14 cellular contexts compared by ENCODE assay signal in the genomic region with DNA sequence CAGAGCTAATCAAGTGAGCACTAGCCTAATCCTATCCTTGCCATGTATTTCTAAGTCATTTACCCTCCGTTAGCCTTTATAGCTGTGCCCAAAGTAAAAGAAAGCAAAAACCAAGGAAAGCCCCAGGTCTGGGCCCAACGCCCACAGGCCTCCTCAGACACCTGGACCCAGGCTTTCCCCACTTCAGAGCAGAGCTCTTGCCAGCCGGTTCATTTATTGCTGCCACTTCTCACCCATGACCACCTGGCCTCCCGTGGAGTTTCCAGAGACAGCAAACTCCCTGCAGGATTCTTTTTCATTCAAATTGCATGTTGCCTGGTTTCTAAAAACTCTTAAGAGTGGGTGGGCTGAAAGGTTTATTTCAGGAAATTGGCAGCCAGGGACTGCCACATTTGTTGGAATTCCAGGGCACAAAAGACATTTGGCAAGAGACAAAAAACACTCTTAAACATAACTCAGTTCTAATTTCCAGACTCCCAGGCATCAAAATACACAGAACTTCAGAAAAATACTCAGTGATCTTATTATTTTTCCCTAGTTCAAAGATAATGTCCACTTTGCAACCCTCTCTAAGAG. TPM values are rescaled to one million over a fixed set of nuclear protein-coding genes. Genes with fewer than 3 reads are reported as not detected.
DNase-seq lines count a peak whose midpoint lies in the region; ATAC-seq and TF ChIP-seq lines count a peak whose summit lies in the region.
"Had no signal": no experiment of that assay in that cellular context is flagged by ENCODE, and none has a peak within 500 bp of the region (broad histone marks: within the 10 kb centered on the region; RNA-seq: fewer than 3 reads in every experiment).

No MANE protein-coding gene starts in this region.

- peak overlapping the region; percentile 35 for H2BK5ac ChIP-seq in mesenchymal stem cell (ENCODE audit: low read depth, low read length, poor library complexity, severe bottlenecking)

- no peak for ATAC-seq in CD8-positive, alpha-beta T cell
- peak; percentile 20 for ATAC-seq in GM18870 (IDR thresholded peaks at IDR 0.05; ENCODE audit: unreplicated experiment)
- ATAC-seq in HG02610 (IDR thresholded peaks at IDR 0.05; ENCODE audit: unreplicated experiment) = no peak
- no peak for ATAC-seq in GM21367 (IDR thresholded peaks at IDR 0.05; ENCODE audit: unreplicated experiment)
- ATAC-seq: HCT116 had no signal

- H3K4me3 ChIP-seq in CD8-positive, alpha-beta T cell (ENCODE audit: low read depth, low read length) = no peak overlapping the region
- H3K4me3 ChIP-seq in OCI-LY1 (ENCODE audit: low read depth, low read length, poor library complexity, severe bottlenecking) = no peak overlapping the region
- H3K4me3 ChIP-seq in mesenchymal stem cell (ENCODE audit: insufficient read depth in 1 of 2, low read depth in 1 of 2, low read length in 2 of 2) = no peak overlapping the region
- no peak overlapping the region for H3K4me3 ChIP-seq in prostate gland
- H3K4me3 ChIP-seq: ascending aorta had no signal

- H3K79me1 ChIP-seq in mesenchymal stem cell (replicated peaks; ENCODE audit: low read length, poor library complexity, severe bottlenecking) = peaks cover under 1% of the 10 kb centered on the region

- H3K4me3 Mint-ChIP-seq in CD8-positive, alpha-beta T cell = no peak overlapping the region
- H3K4me3 Mint-ChIP-seq: type B pancreatic cell had no signal

- peaks cover 90% of the 10 kb centered on the region for H3K79me2 ChIP-seq in OCI-LY1 (ENCODE audit: insufficient read depth, low read length)

- peak in 1 of 7 experiments; percentile 32 for DNase-seq in CD8-positive, alpha-beta T cell
- DNase-seq in mesenchymal stem cell (no peak), prostate gland (ENCODE audit: low spot score) (no peak), SIG-M5 treated with dmso at 0.1 percent for 504 hours (lab: John Stamatoyannopoulos, UW; ENCODE audit: unreplicated experiment) (no peak)
- DNase-seq: erythroblast; stimulated activated CD4-positive, alpha-beta T cell treated with anti-CD3 and anti-CD28 coated beads, Interleukin-4, amount 100 ng/mL, for 1 hour had no signal

- H3K4ac ChIP-seq in mesenchymal stem cell (ENCODE audit: low read depth in 1 of 2, low read length in 2 of 2) = no peak overlapping the region

- H3K4me1 Mint-ChIP-seq in CD8-positive, alpha-beta T cell (ENCODE audit: low read depth) = peaks cover 76% of the 10 kb centered on the region

- intact Hi-C loops in CD8-positive, alpha-beta T cell (cut with DNase I, micrococcal nuclease) = no loop called here
- intact Hi-C loops in prostate gland (cut with DNase I) = no loop called here

- 86% methylated on average over 4 of the region's 4 CpGs for WGBS in mesenchymal stem cell
- WGBS in prostate gland = 68% methylated on average over 4 of the region's 4 CpGs

- peak overlapping the region; percentile 82 for H2AK5ac ChIP-seq in mesenchymal stem cell (ENCODE audit: low read length, severe bottlenecking)

- H2BK120ac ChIP-seq in mesenchymal stem cell (ENCODE audit: low read depth, low read length) = no peak overlapping the region

- no peaks in the 10 kb centered on the region for H3K9me3 Mint-ChIP-seq in CD8-positive, alpha-beta T cell
- H3K9me3 Mint-ChIP-seq: type B pancreatic cell had no signal

- no peak overlapping the region for H4K91ac ChIP-seq in mesenchymal stem cell (ENCODE audit: low read length)

- H3K18ac ChIP-seq in mesenchymal stem cell (ENCODE audit: low read depth in 1 of 2, low read length in 2 of 2) = no peak overlapping the region

- CTCF ChIA-PET in CD8-positive, alpha-beta T cell (lab: Charles Lee) = interaction anchor here (0.6 to 2.5 kb wide), 4 partner anchors 26 to 134 kb away, joined by 3 to 7 read pairs (median 4); no protein-coding TSS in a partner anchor

- H2BK15ac ChIP-seq in mesenchymal stem cell (ENCODE audit: low read depth, poor library complexity, severe bottlenecking) = no peak overlapping the region

- H4K8ac ChIP-seq in mesenchymal stem cell (ENCODE audit: low read length) = no peak overlapping the region

- H3K9ac ChIP-seq in OCI-LY1 (ENCODE audit: low read length) (peak overlapping the region; percentile 7; the same call in 1 of the 2 replicates), mesenchymal stem cell (ENCODE audit: low read length) (no peak overlapping the region)

- H4K20me1 ChIP-seq in OCI-LY1 (ENCODE audit: insufficient read depth, low read length) = peaks cover 3% of the 10 kb centered on the region; the same call in 1 of the 2 replicates

- no peak overlapping the region for H3K27ac ChIP-seq in CD8-positive, alpha-beta T cell (ENCODE audit: low read depth, low read length)
- H3K27ac ChIP-seq in OCI-LY1 (ENCODE audit: low read depth, low read length, poor library complexity, severe bottlenecking) = peak overlapping the region; percentile 83
- no peak overlapping the region for H3K27ac ChIP-seq in mesenchymal stem cell (ENCODE audit: low read length, poor library complexity, severe bottlenecking)
- H3K27ac ChIP-seq in prostate gland = no peak overlapping the region
- H3K27ac ChIP-seq: neutrophil had no signal

- H3K14ac ChIP-seq in mesenchymal stem cell (ENCODE audit: low read length in 2 of 2) = no peak overlapping the region

- no peaks in the 10 kb centered on the region for H3K27me3 ChIP-seq in CD8-positive, alpha-beta T cell (ENCODE audit: insufficient read depth, low read length)
- H3K27me3 ChIP-seq in OCI-LY1 (ENCODE audit: insufficient read depth, low read length) (no peaks in the 10 kb centered on the region), mesenchymal stem cell (ENCODE audit: control insufficient read depth in 1 of 2, insufficient read depth in 1 of 2, low read length in 2 of 2) (no peaks in the 10 kb centered on the region), prostate gland (replicated peaks; ENCODE audit: insufficient read depth) (no peaks in the 10 kb centered on the region)
- H3K27me3 ChIP-seq: ascending aorta, neutrophil had no signal

- POLR2A ChIA-PET in CD8-positive, alpha-beta T cell (lab: Charles Lee) = no interaction called here

- peaks cover 14% of the 10 kb centered on the region for H3K36me3 Mint-ChIP-seq in CD8-positive, alpha-beta T cell

- no peak overlapping the region for H2AFZ ChIP-seq in OCI-LY1 (ENCODE audit: low read length)
- H2AFZ ChIP-seq in mesenchymal stem cell (ENCODE audit: low read depth, low read length) = no peak overlapping the region

- H3K4me2 ChIP-seq in OCI-LY1 (ENCODE audit: low read length) = peak overlapping the region; percentile 32; the same call in 1 of the 2 replicates
- no peak overlapping the region for H3K4me2 ChIP-seq in mesenchymal stem cell (ENCODE audit: low read length, poor library complexity, severe bottlenecking)

- peaks cover 46% of the 10 kb centered on the region for H3K4me1 ChIP-seq in CD8-positive, alpha-beta T cell (ENCODE audit: insufficient read depth, low read length)
- H3K4me1 ChIP-seq in OCI-LY1 (ENCODE audit: insufficient read depth, low read length, severe bottlenecking) (peaks cover 81% of the 10 kb centered on the region), mesenchymal stem cell (ENCODE audit: control insufficient read depth, insufficient read depth, low read depth, low read length) (peaks cover 13% of the 10 kb centered on the region), prostate gland (replicated peaks) (no peaks in the 10 kb centered on the region)

- peak overlapping the region in 1 of 2 experiments; percentile 69 for H3K23ac ChIP-seq in mesenchymal stem cell (ENCODE audit: low read length in 2 of 2)

- no peaks in the 10 kb centered on the region for H3K9me3 ChIP-seq in CD8-positive, alpha-beta T cell (ENCODE audit: low read length)
- no peaks in the 10 kb centered on the region for H3K9me3 ChIP-seq in OCI-LY1 (ENCODE audit: low read length)
- H3K9me3 ChIP-seq in mesenchymal stem cell (ENCODE audit: control insufficient read depth, low read length) = no peaks in the 10 kb centered on the region
- H3K9me3 ChIP-seq in prostate gland = no peaks in the 10 kb centered on the region
- H3K9me3 ChIP-seq: ascending aorta, neutrophil had no signal

- H3F3A ChIP-seq in OCI-LY1 (ENCODE audit: insufficient read depth, low read length) = 0 out of 2 replicates have a peak, but pooled peaks cover 5% of the 10 kb centered on the region

- H3K9me2 ChIP-seq in OCI-LY1 (ENCODE audit: low read depth, low read length) = no peaks in the 10 kb centered on the region

- TF ChIP-seq CTCF in CD8-positive, alpha-beta T cell (IDR thresholded peaks at IDR 0.05) = no peak
- TF ChIP-seq CTCF in OCI-LY1 (IDR thresholded peaks at IDR 0.05; ENCODE audit: low read length) (no peak), prostate gland (IDR thresholded peaks at IDR 0.05) (no peak)

- no peak for TF ChIP-seq POLR2A in prostate gland (IDR thresholded peaks at IDR 0.05)

- H2BK12ac ChIP-seq in mesenchymal stem cell (ENCODE audit: low read length in 2 of 2) = no peak overlapping the region

- no peaks in the 10 kb centered on the region for H3K27me3 Mint-ChIP-seq in CD8-positive, alpha-beta T cell (ENCODE audit: low read depth)
- H3K27me3 Mint-ChIP-seq: type B pancreatic cell had no signal

- no peaks in the 10 kb centered on the region for H3K36me3 ChIP-seq in CD8-positive, alpha-beta T cell (ENCODE audit: insufficient read depth, low read length)
- H3K36me3 ChIP-seq in OCI-LY1 (ENCODE audit: insufficient read depth, low read length) (peaks cover 21% of the 10 kb centered on the region; the same call in 1 of the 2 replicates), mesenchymal stem cell (ENCODE audit: control insufficient read depth in 1 of 2, insufficient read depth in 2 of 2, low read depth in 1 of 2, low read length in 2 of 2) (no peaks in the 10 kb centered on the region), prostate gland (no peaks in the 10 kb centered on the region)
- H3K36me3 ChIP-seq: ascending aorta, neutrophil had no signal

- peak overlapping the region; percentile 53 for H3K27ac Mint-ChIP-seq in CD8-positive, alpha-beta T cell
- H3K27ac Mint-ChIP-seq: type B pancreatic cell had no signal

RNA-seq across cellular contexts. Expression of gene VOPP1, which starts 4.7 kb away (rescaled TPM):
- total RNA-seq in CD8-positive, alpha-beta T cell = 10 to 100 TPM; 38.7 to 38.9 TPM
- 37.0 TPM for polyA plus RNA-seq in mesenchymal stem cell (2013, experiment 1 of 2)
- polyA plus RNA-seq in mesenchymal stem cell (2013, experiment 2 of 2) = 37.8 TPM
- total RNA-seq in prostate gland = 10 to 100 TPM; 29.4 to 46.6 TPM
